34 cellular contexts compared by ENCODE assay signal in genomic region chr3:118231578-118231977, GRCh38.
"Had no signal": no experiment of that assay in that cellular context is flagged by ENCODE, and none has a peak within 500 bp of the region (broad histone marks: within the 10 kb centered on the region; RNA-seq: fewer than 3 reads in every experiment).

No MANE protein-coding gene starts in this region.

- DNase-seq: Karpas-422, Kasumi-1, MG63, MM.1S, MV-4-11, NCI-H1048, NCI-H1092, NCI-H1092 treated with DMSO at 0.1 percent for 48 hours, NCI-H1105, NCI-H1105 treated with DMSO at 0.1 percent for 48 hours, NCI-H1417 treated with DMSO at 0.1 percent for 48 hours, NCI-H1436, NCI-H1436 treated with DMSO at 0.1 percent for 48 hours, NCI-H146, NCI-H1694, NCI-H1694 treated with DMSO at 0.1 percent for 48 hours, NCI-H187, NCI-H187 treated with DMSO at 0.1 percent for 48 hours, NCI-H1930, NCI-H2029, NCI-H2029 treated with DMSO at 0.1 percent for 48 hours, NCI-H2081, NCI-H2081 treated with DMSO at 0.1 percent for 48 hours, NCI-H2107, NCI-H2171, NCI-H2171 treated with DMSO at 0.1 percent for 48 hours, NCI-H2227 treated with DMSO at 0.1 percent for 48 hours, NCI-H226, NCI-H345, NCI-H446, NCI-H446 treated with DMSO at 0.1 percent for 48 hours, NCI-H510A, NCI-H510A treated with DMSO at 0.1 percent for 48 hours, NCI-H524 had no signal

- H3K4me3 ChIP-seq: MG63 had no signal

- H3K27me3 ChIP-seq: MG63 had no signal

- H3K9me3 ChIP-seq: MG63 had no signal

- H3K36me3 ChIP-seq: MG63 had no signal
